ENCODE assay signal across 20 cellular contexts in genomic region chr16:50955311-50955710, GRCh38.
"Had no signal": no experiment of that assay in that cellular context is flagged by ENCODE, and none has a peak within 500 bp of the region (broad histone marks: within the 10 kb centered on the region; RNA-seq: fewer than 3 reads in every experiment).

No MANE protein-coding gene starts in this region.

- DNase-seq: IMR-90; Karpas-422; KG1; MM.1S; NCI-H1092 treated with DMSO at 0.1 percent for 48 hours; NCI-H1436; NCI-H1694 treated with DMSO at 0.1 percent for 48 hours; NCI-H1930; NCI-H2081; NCI-H2107; NCI-H2227 treated with DMSO at 0.1 percent for 48 hours; NCI-H524; NCI-H526 treated with DMSO at 0.1 percent for 48 hours; NCI-H748 treated with DMSO at 0.1 percent for 48 hours; NK-92 treated with Interleukin-12 subunit alpha and Interleukin-12 subunit beta, amount 100 ng/mL, for 24 hours; PC-3; SHP77 had no signal

- H3K27ac ChIP-seq: RWPE1 had no signal

- ATAC-seq: Panc1, PC-3, SK-N-SH treated with all-trans-retinoic acid at 6 μM for 48 hours had no signal
